In genomic region chr17:42566873-42567573, GRCh38 we compare ENCODE assay signal across 1 cellular context.
TF ChIP-seq lines count a peak whose summit lies in the region.

TSS of gene MLX (plus strand) at chr17:42567100. CDS start at chr17:42567125, 25 bp downstream.

TF ChIP-seq in GM12878, 131 proteins besides CTCF, POLR2A, EP300 and RAD21 (continued from another document and continues in another):
- TF ChIP-seq HDAC6 (IDR thresholded peaks at IDR 0.05; ENCODE audit: unreplicated experiment) (no peak), BMI1 (IDR thresholded peaks at IDR 0.05; ENCODE audit: borderline replicate concordance) (no peak), CHD1 (IDR thresholded peaks at IDR 0.05; ENCODE audit: low read depth, low read length) (no peak), TCF7 (IDR thresholded peaks at IDR 0.05; ENCODE audit: borderline replicate concordance) (no peak), IKZF1 (conservative IDR thresholded peaks at IDR 0.05) (peak; percentile 70), USF2 (IDR thresholded peaks at IDR 0.05; ENCODE audit: borderline replicate concordance, low read depth, low read length) (peak; percentile 95), HSF1 (IDR thresholded peaks at IDR 0.05; ENCODE audit: low read depth, low read length) (no peak), TAF1 (IDR thresholded peaks at IDR 0.05; ENCODE audit: borderline replicate concordance, low read depth, low read length) (no peak; the same call in 1 of the 2 replicates), FOXM1 (IDR thresholded peaks at IDR 0.05; ENCODE audit: low read depth, low read length) (no peak), CBX5 (IDR thresholded peaks at IDR 0.05; ENCODE audit: low read depth) (no peak), LARP7 (IDR thresholded peaks at IDR 0.05) (no peak), KDM1A (IDR thresholded peaks at IDR 0.05; ENCODE audit: borderline replicate concordance) (no peak), JUND (IDR thresholded peaks at IDR 0.05; ENCODE audit: low read depth, low read length) (no peak), KLF5 (IDR thresholded peaks at IDR 0.05; ENCODE audit: partially characterized antibody) (no peak), CHD4 (IDR thresholded peaks at IDR 0.05) (no peak), ATF7 (IDR thresholded peaks at IDR 0.05; ENCODE audit: low read depth) (no peak), MXI1 (IDR thresholded peaks at IDR 0.05; ENCODE audit: low read depth, low read length) (peak; percentile 88), IRF4 (IDR thresholded peaks at IDR 0.05; ENCODE audit: low read depth, low read length) (no peak), BHLHE40 (IDR thresholded peaks at IDR 0.05; ENCODE audit: borderline replicate concordance in 1 of 2, low read depth in 2 of 2, low read length in 1 of 2) (peak; percentile 49 to 89; a peak in 3 of 4 replicates), POLR2AphosphoS5 (IDR thresholded peaks at IDR 0.05; ENCODE audit: low read length) (peak; percentile 54; the same call in 1 of the 2 replicates), NFYA (IDR thresholded peaks at IDR 0.05; ENCODE audit: borderline replicate concordance, low read depth, low read length) (no peak), ZNF592 (IDR thresholded peaks at IDR 0.05) (no peak), ZNF24 (IDR thresholded peaks at IDR 0.05) (no peak), ZNF274 (IDR thresholded peaks at IDR 0.05; ENCODE audit: insufficient read depth, insufficient read length) (no peak), ZNF384 (IDR thresholded peaks at IDR 0.05; ENCODE audit: borderline replicate concordance, low read depth, low read length) (no peak), SPI1 (IDR thresholded peaks at IDR 0.05; ENCODE audit: borderline replicate concordance, insufficient read depth, low read depth, low read length) (no peak), TBL1XR1 (IDR thresholded peaks at IDR 0.05; ENCODE audit: low read depth, low read length) (no peak), NR2C2 (IDR thresholded peaks at IDR 0.05; ENCODE audit: borderline replicate concordance, control insufficient read depth, insufficient read length, low read depth) (no peak), NR2F1 (conservative IDR thresholded peaks at IDR 0.05) (peak; percentile 84), ESRRA (IDR thresholded peaks at IDR 0.05; ENCODE audit: low read length) (no peak), PAX8 (IDR thresholded peaks at IDR 0.05) (no peak), E2F4 (IDR thresholded peaks at IDR 0.05; ENCODE audit: low read depth, low read length) (no peak), ASH2L (IDR thresholded peaks at IDR 0.05; ENCODE audit: borderline replicate concordance, low read depth) (no peak), SUPT20H (IDR thresholded peaks at IDR 0.05; ENCODE audit: borderline replicate concordance, control insufficient read depth, low read depth, low read length) (no peak), DPF2 (IDR thresholded peaks at IDR 0.05) (peak; percentile 56; the same call in 1 of the 2 replicates), TCF12 (IDR thresholded peaks at IDR 0.05; ENCODE audit: low read depth, low read length) (0 out of 2 replicates have a peak, but pooled peaks have one; percentile 4), ZBTB33 (IDR thresholded peaks at IDR 0.05) (no peak), ZBTB40 (IDR thresholded peaks at IDR 0.05; ENCODE audit: borderline replicate concordance) (0 out of 2 replicates have a peak, but pooled peaks have one; percentile 45), STAT3 (IDR thresholded peaks at IDR 0.05; ENCODE audit: low read depth, low read length) (no peak), IRF5 (IDR thresholded peaks at IDR 0.05; ENCODE audit: borderline replicate concordance) (no peak), PKNOX1 (IDR thresholded peaks at IDR 0.05) (peak; percentile 13; the same call in 1 of the 2 replicates), SMARCA5 (IDR thresholded peaks at IDR 0.05) (0 out of 2 replicates have a peak, but pooled peaks have one; percentile 24), CEBPZ (IDR thresholded peaks at IDR 0.05; ENCODE audit: low read depth, low read length) (no peak), MEF2B (IDR thresholded peaks at IDR 0.05; ENCODE audit: partially characterized antibody, poor library complexity, severe bottlenecking) (peak; percentile 88)
